In the genomic region with DNA sequence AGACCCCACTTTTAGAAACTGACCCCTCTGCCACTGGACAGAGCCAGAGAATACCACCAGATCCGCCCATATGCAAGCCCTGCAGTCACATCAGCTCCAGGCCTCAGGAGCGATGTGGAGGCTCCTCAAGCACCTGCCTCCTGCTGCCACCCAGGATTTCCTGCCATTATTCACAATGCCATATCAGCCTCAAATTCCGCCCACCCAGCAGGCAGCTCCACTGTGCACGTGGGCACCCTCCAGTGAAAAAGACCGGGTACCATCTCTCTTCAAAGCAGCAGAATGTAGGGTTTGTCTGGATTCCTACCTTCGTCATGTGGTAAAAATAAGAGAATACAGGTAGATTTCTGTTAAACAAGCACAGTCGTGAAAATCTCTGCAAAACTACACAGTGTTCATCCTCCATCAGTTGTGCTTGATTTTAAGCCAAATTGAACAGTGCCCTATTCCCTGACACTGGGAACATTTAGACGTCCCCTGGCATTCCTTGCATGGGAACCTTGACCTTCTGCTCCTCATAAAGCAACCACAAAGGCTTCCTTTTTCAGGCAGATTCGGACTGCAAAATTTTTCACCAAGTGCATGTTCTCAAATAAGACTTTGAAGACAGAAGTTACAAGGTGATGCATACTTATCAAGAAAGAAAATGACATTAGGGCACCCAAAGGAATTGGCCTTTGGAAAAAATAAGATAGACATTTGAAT, we compare ENCODE assay signal across 14 cellular contexts. TPM values are rescaled to one million over a fixed set of nuclear protein-coding genes. Genes with fewer than 3 reads are reported as not detected.
"Had no signal": no experiment of that assay in that cellular context is flagged by ENCODE, and none has a peak within 500 bp of the region (broad histone marks: within the 10 kb centered on the region; RNA-seq: fewer than 3 reads in every experiment).

No MANE protein-coding gene starts in this region.

- DNase-seq: activated CD4-positive, alpha-beta T cell treated with anti-CD3 and anti-CD28 coated beads, Interleukin-2, amount 50 U/mL, for 1 hour; activated CD8-positive, alpha-beta memory T cell treated with anti-CD3 and anti-CD28 coated beads for 24 hours; aorta; dermis blood vessel endothelial cell; erythroblast; gastrocnemius medialis; naive thymus-derived CD8-positive, alpha-beta T cell; retina; stimulated activated CD4-positive, alpha-beta T cell treated with anti-CD3 and anti-CD28 coated beads, Interleukin-4, amount 100 ng/mL, for 24 hours; stimulated activated naive CD8-positive, alpha-beta T cell treated with anti-CD3 and anti-CD28 coated beads, Interleukin-15, Interleukin-2, amounts not matched to agents 100 U/mL and 50 U/mL, for 24 hours; testis; upper lobe of right lung had no signal

- H3K4me3 ChIP-seq: gastrocnemius medialis, skin epidermis, testis, upper lobe of right lung had no signal

- ATAC-seq: activated CD4-positive, CD25-positive, alpha-beta regulatory T cell treated with anti-CD3 and anti-CD28 coated beads, Interleukin-2, amount 50 U/mL, for 24 hours; gastrocnemius medialis; naive thymus-derived CD8-positive, alpha-beta T cell; stimulated activated naive CD8-positive, alpha-beta T cell treated with anti-CD3 and anti-CD28 coated beads, Interleukin-15, Interleukin-2, amounts not matched to agents 100 U/mL and 50 U/mL, for 24 hours; upper lobe of right lung had no signal

- H3K9me3 ChIP-seq: gastrocnemius medialis, testis, upper lobe of right lung had no signal

- H3K27ac ChIP-seq: gastrocnemius medialis, skin epidermis, testis, upper lobe of right lung had no signal

- H3K36me3 ChIP-seq: gastrocnemius medialis, upper lobe of right lung had no signal

- H3K27me3 ChIP-seq: gastrocnemius medialis, testis, upper lobe of right lung had no signal

- H3K4me1 ChIP-seq: gastrocnemius medialis, upper lobe of right lung had no signal

RNA-seq across cellular contexts. Expression of gene FAM124A, which starts 56.4 kb away (rescaled TPM):
- total RNA-seq: naive thymus-derived CD8-positive, alpha-beta T cell had no signal
